ENCODE assay signal across 11 cellular contexts in genomic region chr16:2157480-2158261, GRCh38. TPM values are rescaled to one million over a fixed set of nuclear protein-coding genes. Genes with fewer than 3 reads are reported as not detected.
DNase-seq lines count a peak whose midpoint lies in the region; ATAC-seq and TF ChIP-seq lines count a peak whose summit lies in the region.
"Had no signal": no experiment of that assay in that cellular context is flagged by ENCODE, and none has a peak within 500 bp of the region (broad histone marks: within the 10 kb centered on the region; RNA-seq: fewer than 3 reads in every experiment).

No MANE protein-coding gene starts in this region.

- H3K9me3 ChIP-seq in right lobe of liver (no peaks in the 10 kb centered on the region), tibial artery (no peaks in the 10 kb centered on the region)

- peaks cover 48% of the 10 kb centered on the region for H3K36me3 Mint-ChIP-seq in activated T-cell treated with anti-CD3 and anti-CD28 coated beads, Interleukin-2, amount 50 U/mL, for 24 hours (ENCODE audit: low read depth)

- peaks cover 0 to 71% (median 24%) of the 10 kb centered on the region in 4 donors for H3K4me1 ChIP-seq in right lobe of liver
- peaks cover 0 to 87% (median 61%) of the 10 kb centered on the region in 4 donors for H3K4me1 ChIP-seq in tibial artery

- H3K4me3 ChIP-seq in right lobe of liver: peak overlapping the region; percentile 66 to 95 (median 81)
- H3K4me3 ChIP-seq in tibial artery: no peak overlapping the region

- peak overlapping the region; percentile 42 for H3K27ac ChIP-seq in angular gyrus (ENCODE audit: low read depth, low read length)
- H3K27ac ChIP-seq in right lobe of liver: peak overlapping the region; percentile 67 to 95 (median 77)
- peak overlapping the region; percentile 78 to 84 for H3K27ac ChIP-seq in tibial artery

- no peak for DNase-seq in activated T-cell treated with anti-CD3 and anti-CD28 coated beads, Interleukin-2, amount 50 U/mL, for 24 hours
- no peak for DNase-seq in activated T-cell treated with anti-CD3 and anti-CD28 coated beads, Interleukin-2, amount 50 U/mL, for 1 hour
- DNase-seq in right lobe of liver (peak; percentile 83 to 94 (median 93)), tibial artery (no peak), DMS153 (lab: John Stamatoyannopoulos, UW) (no peak), NCI-H2227 (lab: John Stamatoyannopoulos, UW; ENCODE audit: unreplicated experiment) (no peak)
- DNase-seq: NCI-H1436 treated with DMSO at 0.1 percent for 48 hours; stimulated activated CD4-positive, alpha-beta T cell treated with anti-CD3 and anti-CD28 coated beads, Interleukin-12 subunit alpha, Interleukin-12 subunit beta, amount 100 ng/mL, for 4 hours had no signal

- peak overlapping the region; percentile 97 for H3K4me3 Mint-ChIP-seq in activated T-cell treated with anti-CD3 and anti-CD28 coated beads, Interleukin-2, amount 50 U/mL, for 24 hours

- no peaks in the 10 kb centered on the region for H3K27me3 ChIP-seq in right lobe of liver
- no peaks in the 10 kb centered on the region for H3K27me3 ChIP-seq in tibial artery

- WGBS in right lobe of liver (ENCODE audit: insufficient coverage, low coverage, low lambda C conversion rate, missing lambda C conversion rate): 18% methylated on average over 8 of the region's 27 CpGs

- intact Hi-C loops in right lobe of liver (cut with DNase I): no loop called here
- intact Hi-C loops in tibial artery (cut with DNase I; ENCODE audit: low total_unique reads): no loop called here

- H3K4me1 Mint-ChIP-seq in activated T-cell treated with anti-CD3 and anti-CD28 coated beads, Interleukin-2, amount 50 U/mL, for 24 hours (ENCODE audit: low read depth): peaks cover 31% of the 10 kb centered on the region

- no peaks in the 10 kb centered on the region for H3K36me3 ChIP-seq in right lobe of liver
- H3K36me3 ChIP-seq in tibial artery: no peaks in the 10 kb centered on the region

- ATAC-seq in right lobe of liver: peak; percentile 32 to 61 (median 46)
- ATAC-seq in GM19452 (IDR thresholded peaks at IDR 0.05; ENCODE audit: unreplicated experiment): no peak
- ATAC-seq: activated CD4-positive, CD25-positive, alpha-beta regulatory T cell treated with anti-CD3 and anti-CD28 coated beads, Interleukin-2, amount 50 U/mL, for 24 hours had no signal

- peak overlapping the region; percentile 94 for H3K27ac Mint-ChIP-seq in activated T-cell treated with anti-CD3 and anti-CD28 coated beads, Interleukin-2, amount 50 U/mL, for 24 hours

- H3K9me3 Mint-ChIP-seq in activated T-cell treated with anti-CD3 and anti-CD28 coated beads, Interleukin-2, amount 50 U/mL, for 24 hours: no peaks in the 10 kb centered on the region

- no peaks in the 10 kb centered on the region for H3K27me3 Mint-ChIP-seq in activated T-cell treated with anti-CD3 and anti-CD28 coated beads, Interleukin-2, amount 50 U/mL, for 24 hours

- TF ChIP-seq CTCF in right lobe of liver (IDR thresholded peaks at IDR 0.05) (no peak), tibial artery (IDR thresholded peaks at IDR 0.05) (no peak)

- TF ChIP-seq POLR2A in right lobe of liver (IDR thresholded peaks at IDR 0.05): peak; percentile 23

RNA-seq across cellular contexts. Expression of gene TRAF7, which starts 2.1 kb away (rescaled TPM):
- total RNA-seq in right lobe of liver: 10 to 100 TPM; 40.9 to 56.2 (median 46.2) TPM

RNA-seq across cellular contexts. Expression of gene RAB26, which starts 9.2 kb away (rescaled TPM):
- total RNA-seq in right lobe of liver: 10 to 100 TPM in 3 of 6 experiments, 1 to 10 TPM in 3; 3.8 to 14.6 (median 8.7) TPM

RNA-seq across cellular contexts. Expression of gene PKD1, which starts 22.0 kb away (rescaled TPM):
- total RNA-seq in right lobe of liver: 10 to 100 TPM; 28.5 to 58.2 (median 42.8) TPM

RNA-seq across cellular contexts. Expression of gene CASKIN1, which starts 38.7 kb away (rescaled TPM):
- not detected for total RNA-seq in right lobe of liver

RNA-seq across cellular contexts. Expression of gene MLST8, which starts 47.6 kb away (rescaled TPM):
- 10 to 100 TPM; 13.1 to 51.0 (median 17.5) TPM for total RNA-seq in right lobe of liver

Comparison
In these comparisons a context has a peak if more than half of its experiments do, and no peak if none do; other contexts are left out.
1. DNase-seq: peak in right lobe of liver (3 of 3); none in activated T-cell treated with anti-CD3 and anti-CD28 coated beads, Interleukin-2, amount 50 U/mL, for 24 hours (single experiment), activated T-cell treated with anti-CD3 and anti-CD28 coated beads, Interleukin-2, amount 50 U/mL, for 1 hour (single experiment), tibial artery (0 of 2), DMS153 (single experiment) and NCI-H2227 (single experiment).
2. H3K4me3 ChIP-seq: peak in right lobe of liver (3 of 3); none in tibial artery (0 of 2).
3. Peak in every context shown above with its lines, with median percentiles within 50 percentile points of each other: H3K27ac ChIP-seq.